1 cellular context compared by ENCODE assay signal in the genomic region with DNA sequence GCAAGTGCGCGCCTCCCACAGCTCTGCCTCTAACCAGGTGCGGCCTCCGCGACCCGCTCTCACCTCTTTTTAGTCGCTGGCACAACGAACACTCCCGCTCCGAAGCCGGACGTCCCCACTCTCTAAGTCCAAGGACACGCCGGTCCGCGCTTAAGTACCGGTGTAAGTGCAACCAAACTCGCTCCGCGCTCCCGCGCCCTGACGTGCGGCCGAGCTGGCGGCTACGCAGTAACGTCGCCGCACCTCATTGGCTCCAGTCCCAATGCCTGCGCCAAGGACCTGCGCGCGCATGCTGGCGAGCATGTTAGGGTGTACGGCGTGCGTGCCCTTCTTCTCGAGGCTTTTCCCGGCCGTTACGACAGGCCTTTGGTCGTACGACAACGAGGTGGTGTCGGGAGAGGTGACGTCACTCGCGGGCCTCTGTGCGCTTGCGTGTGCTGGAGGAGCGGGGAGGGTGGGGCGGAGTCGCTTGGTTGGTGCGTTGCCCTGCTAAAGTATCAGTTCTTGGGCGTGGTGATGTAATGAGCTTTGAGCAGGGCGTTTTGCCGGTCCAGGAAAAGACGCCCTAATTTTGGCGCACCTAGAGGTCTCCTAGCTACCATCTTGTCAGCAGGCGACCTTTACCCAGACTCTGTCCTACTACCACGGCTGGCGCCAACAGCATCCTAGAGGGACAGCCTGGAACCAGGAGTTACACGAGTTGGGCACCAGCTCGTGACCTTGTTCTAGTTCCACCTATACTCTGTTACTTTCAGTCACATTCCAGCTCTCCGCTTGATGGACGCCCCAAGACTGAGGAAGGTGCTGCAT.
TF ChIP-seq lines count a peak whose summit lies in the region.

Gene CYCS, minus strand, starts transcription at position 124 of the 810 bp plus-strand sequence. CDS start 1,141 bp downstream, outside the sequence.

TF ChIP-seq in GM12878, 131 proteins besides CTCF, POLR2A, EP300 and RAD21 (continued from another document):
- TF ChIP-seq IRF3 (IDR thresholded peaks at IDR 0.05) = 0 out of 2 replicates have a peak, but pooled peaks have one; percentile 62
- TF ChIP-seq POLR2AphosphoS2 (IDR thresholded peaks at IDR 0.05; ENCODE audit: low read depth, low read length) = peak; percentile 96
- TF ChIP-seq, protein P1, sequence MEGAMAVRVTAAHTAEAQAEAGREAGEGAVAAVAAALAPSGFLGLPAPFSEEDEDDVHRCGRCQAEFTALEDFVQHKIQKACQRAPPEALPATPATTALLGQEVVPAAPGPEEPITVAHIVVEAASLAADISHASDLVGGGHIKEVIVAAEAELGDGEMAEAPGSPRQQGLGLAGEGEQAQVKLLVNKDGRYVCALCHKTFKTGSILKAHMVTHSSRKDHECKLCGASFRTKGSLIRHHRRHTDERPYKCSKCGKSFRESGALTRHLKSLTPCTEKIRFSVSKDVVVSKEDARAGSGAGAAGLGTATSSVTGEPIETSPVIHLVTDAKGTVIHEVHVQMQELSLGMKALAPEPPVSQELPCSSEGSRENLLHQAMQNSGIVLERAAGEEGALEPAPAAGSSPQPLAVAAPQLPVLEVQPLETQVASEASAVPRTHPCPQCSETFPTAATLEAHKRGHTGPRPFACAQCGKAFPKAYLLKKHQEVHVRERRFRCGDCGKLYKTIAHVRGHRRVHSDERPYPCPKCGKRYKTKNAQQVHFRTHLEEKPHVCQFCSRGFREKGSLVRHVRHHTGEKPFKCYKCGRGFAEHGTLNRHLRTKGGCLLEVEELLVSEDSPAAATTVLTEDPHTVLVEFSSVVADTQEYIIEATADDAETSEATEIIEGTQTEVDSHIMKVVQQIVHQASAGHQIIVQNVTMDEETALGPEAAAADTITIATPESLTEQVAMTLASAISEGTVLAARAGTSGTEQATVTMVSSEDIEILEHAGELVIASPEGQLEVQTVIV (IDR thresholded peaks at IDR 0.05; ENCODE audit: borderline replicate concordance, partially characterized antibody) = peak; percentile 93
- TF ChIP-seq JUND (IDR thresholded peaks at IDR 0.05; ENCODE audit: low read depth, low read length) = peak; percentile 93
- TF ChIP-seq NR2F1 (conservative IDR thresholded peaks at IDR 0.05) = 0 out of 2 replicates have a peak, but pooled peaks have one; percentile 35
- TF ChIP-seq EGR1 (IDR thresholded peaks at IDR 0.05; ENCODE audit: borderline replicate concordance in 1 of 2, low read depth in 2 of 2, low read length in 2 of 2) = peak in 1 of 2 experiments; percentile 96; a peak in 1 of 3 replicates
- no peak for TF ChIP-seq USF2 (IDR thresholded peaks at IDR 0.05; ENCODE audit: borderline replicate concordance, low read depth, low read length)
- TF ChIP-seq RAD51 (IDR thresholded peaks at IDR 0.05) = no peak
- peak; percentile 100 for TF ChIP-seq POLR2AphosphoS5 (IDR thresholded peaks at IDR 0.05; ENCODE audit: low read length)
- no peak for TF ChIP-seq MTA2 (IDR thresholded peaks at IDR 0.05; ENCODE audit: low read depth)
- TF ChIP-seq ZNF274 (IDR thresholded peaks at IDR 0.05; ENCODE audit: insufficient read depth, insufficient read length) = no peak
- peak; percentile 65 for TF ChIP-seq RELA (IDR thresholded peaks at IDR 0.05; ENCODE audit: borderline replicate concordance, partially characterized antibody)
- TF ChIP-seq ZBTB33 (IDR thresholded peaks at IDR 0.05) = no peak
- peak; percentile 61; the same call in 1 of the 2 replicates for TF ChIP-seq TBL1XR1 (IDR thresholded peaks at IDR 0.05; ENCODE audit: low read depth, low read length)
- TF ChIP-seq ETV6 (conservative IDR thresholded peaks at IDR 0.05 in 1 of 2, IDR thresholded peaks at IDR 0.05 in 1 of 2; ENCODE audit: borderline replicate concordance in 1 of 2, low read depth in 1 of 2) = no peak
- no peak for TF ChIP-seq FOS (IDR thresholded peaks at IDR 0.05; ENCODE audit: borderline replicate concordance, extremely low read depth, insufficient read length)
- TF ChIP-seq, protein P2, sequence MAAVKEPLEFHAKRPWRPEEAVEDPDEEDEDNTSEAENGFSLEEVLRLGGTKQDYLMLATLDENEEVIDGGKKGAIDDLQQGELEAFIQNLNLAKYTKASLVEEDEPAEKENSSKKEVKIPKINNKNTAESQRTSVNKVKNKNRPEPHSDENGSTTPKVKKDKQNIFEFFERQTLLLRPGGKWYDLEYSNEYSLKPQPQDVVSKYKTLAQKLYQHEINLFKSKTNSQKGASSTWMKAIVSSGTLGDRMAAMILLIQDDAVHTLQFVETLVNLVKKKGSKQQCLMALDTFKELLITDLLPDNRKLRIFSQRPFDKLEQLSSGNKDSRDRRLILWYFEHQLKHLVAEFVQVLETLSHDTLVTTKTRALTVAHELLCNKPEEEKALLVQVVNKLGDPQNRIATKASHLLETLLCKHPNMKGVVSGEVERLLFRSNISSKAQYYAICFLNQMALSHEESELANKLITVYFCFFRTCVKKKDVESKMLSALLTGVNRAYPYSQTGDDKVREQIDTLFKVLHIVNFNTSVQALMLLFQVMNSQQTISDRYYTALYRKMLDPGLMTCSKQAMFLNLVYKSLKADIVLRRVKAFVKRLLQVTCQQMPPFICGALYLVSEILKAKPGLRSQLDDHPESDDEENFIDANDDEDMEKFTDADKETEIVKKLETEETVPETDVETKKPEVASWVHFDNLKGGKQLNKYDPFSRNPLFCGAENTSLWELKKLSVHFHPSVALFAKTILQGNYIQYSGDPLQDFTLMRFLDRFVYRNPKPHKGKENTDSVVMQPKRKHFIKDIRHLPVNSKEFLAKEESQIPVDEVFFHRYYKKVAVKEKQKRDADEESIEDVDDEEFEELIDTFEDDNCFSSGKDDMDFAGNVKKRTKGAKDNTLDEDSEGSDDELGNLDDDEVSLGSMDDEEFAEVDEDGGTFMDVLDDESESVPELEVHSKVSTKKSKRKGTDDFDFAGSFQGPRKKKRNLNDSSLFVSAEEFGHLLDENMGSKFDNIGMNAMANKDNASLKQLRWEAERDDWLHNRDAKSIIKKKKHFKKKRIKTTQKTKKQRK (IDR thresholded peaks at IDR 0.05; ENCODE audit: low read depth, low read length) = no peak
- TF ChIP-seq SREBF2 (IDR thresholded peaks at IDR 0.05; ENCODE audit: low read length) = no peak
- TF ChIP-seq NR2C2 (IDR thresholded peaks at IDR 0.05; ENCODE audit: borderline replicate concordance, control insufficient read depth, insufficient read length, low read depth) = no peak
- TF ChIP-seq SREBF1 (IDR thresholded peaks at IDR 0.05; ENCODE audit: low read length) = no peak
